Comparison of ENCODE assay signal across 1 cellular context in the genomic region with DNA sequence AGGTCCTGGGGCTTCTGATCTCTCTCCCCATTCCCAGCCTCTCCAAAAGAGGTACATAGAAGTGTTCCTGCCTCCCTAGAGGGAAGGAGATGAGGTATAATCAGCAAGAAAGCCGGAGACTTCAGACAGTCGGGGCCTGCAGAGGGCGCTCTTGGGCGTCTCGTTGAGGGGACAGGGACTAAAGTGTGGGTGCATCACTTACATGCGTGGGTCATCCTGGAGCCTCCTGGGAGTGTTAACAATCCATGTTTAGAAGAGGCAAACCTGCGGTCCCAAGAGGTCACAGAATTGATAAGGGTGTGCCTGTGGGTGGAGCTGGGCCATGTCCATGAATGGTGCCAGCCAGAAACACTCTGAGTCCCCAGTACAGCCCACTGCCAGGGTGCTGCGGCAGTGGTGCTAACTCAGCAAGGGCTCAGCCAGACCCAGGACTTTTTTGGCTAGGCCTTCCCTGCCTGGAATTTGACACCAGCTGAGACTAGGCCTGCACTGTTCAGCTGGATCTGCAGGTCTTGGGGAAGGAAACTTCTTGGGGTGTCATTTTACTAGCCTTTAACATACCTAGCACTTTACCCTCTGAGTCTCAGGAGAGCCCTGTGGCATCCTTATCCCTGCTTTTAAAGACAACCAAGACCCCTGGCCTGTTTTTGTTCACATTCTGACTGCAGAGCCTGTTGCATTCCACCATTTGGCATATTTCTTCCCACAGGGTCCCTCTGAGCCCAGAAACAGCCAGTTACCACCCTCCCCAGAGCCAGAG.
TF ChIP-seq lines count a peak whose summit lies in the region.

No MANE protein-coding gene starts in this region.

TF ChIP-seq in HEK293, 187 proteins besides CTCF, POLR2A, EP300 and RAD21 (continued from another document and continues in another):
- TF ChIP-seq, protein P1, sequence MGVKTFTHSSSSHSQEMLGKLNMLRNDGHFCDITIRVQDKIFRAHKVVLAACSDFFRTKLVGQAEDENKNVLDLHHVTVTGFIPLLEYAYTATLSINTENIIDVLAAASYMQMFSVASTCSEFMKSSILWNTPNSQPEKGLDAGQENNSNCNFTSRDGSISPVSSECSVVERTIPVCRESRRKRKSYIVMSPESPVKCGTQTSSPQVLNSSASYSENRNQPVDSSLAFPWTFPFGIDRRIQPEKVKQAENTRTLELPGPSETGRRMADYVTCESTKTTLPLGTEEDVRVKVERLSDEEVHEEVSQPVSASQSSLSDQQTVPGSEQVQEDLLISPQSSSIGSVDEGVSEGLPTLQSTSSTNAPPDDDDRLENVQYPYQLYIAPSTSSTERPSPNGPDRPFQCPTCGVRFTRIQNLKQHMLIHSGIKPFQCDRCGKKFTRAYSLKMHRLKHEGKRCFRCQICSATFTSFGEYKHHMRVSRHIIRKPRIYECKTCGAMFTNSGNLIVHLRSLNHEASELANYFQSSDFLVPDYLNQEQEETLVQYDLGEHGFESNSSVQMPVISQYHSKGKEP (tag by site-specific recombination; IDR thresholded peaks at IDR 0.05) = peak; percentile 23; the same call in 1 of the 2 replicates
- TF ChIP-seq ZNF426 (tag by site-specific recombination; IDR thresholded peaks at IDR 0.05) (no peak), ZNF555 (tag by site-specific recombination; conservative IDR thresholded peaks at IDR 0.05) (no peak), ZNF211 (tag by site-specific recombination; IDR thresholded peaks at IDR 0.05; ENCODE audit: low read depth) (no peak), ZNF529 (tag by site-specific recombination; IDR thresholded peaks at IDR 0.05; ENCODE audit: insufficient replicate concordance) (no peak), ZNF175 (tag by site-specific recombination; IDR thresholded peaks at IDR 0.05) (no peak), HOXD13 (CRISPR knock-in tag; IDR thresholded peaks at IDR 0.05; ENCODE audit: borderline replicate concordance) (no peak), ZNF169 (tag by site-specific recombination; IDR thresholded peaks at IDR 0.05) (no peak), IKZF3 (tag by site-specific recombination; IDR thresholded peaks at IDR 0.05) (peak; percentile 30; the same call in 1 of the 2 replicates), ZNF629 (tag by site-specific recombination; IDR thresholded peaks at IDR 0.05) (peak; percentile 40; the same call in 1 of the 2 replicates), ZNF121 (tag by site-specific recombination; IDR thresholded peaks at IDR 0.05) (no peak), ZNF747 (tag by site-specific recombination; IDR thresholded peaks at IDR 0.05) (no peak), ZBTB21 (tag by site-specific recombination; IDR thresholded peaks at IDR 0.05) (no peak), ZNF223 (tag by site-specific recombination; IDR thresholded peaks at IDR 0.05) (no peak), ZNF132 (tag by site-specific recombination; IDR thresholded peaks at IDR 0.05; ENCODE audit: borderline replicate concordance) (no peak), TRIM28 (IDR thresholded peaks at IDR 0.05; ENCODE audit: borderline replicate concordance, low read length) (no peak), TCF7L2 (IDR thresholded peaks at IDR 0.05; ENCODE audit: borderline replicate concordance, low read depth, low read length) (no peak), OSR2 (tag by site-specific recombination; IDR thresholded peaks at IDR 0.05) (no peak), ZIC2 (tag by site-specific recombination; IDR thresholded peaks at IDR 0.05) (0 out of 2 replicates have a peak, but pooled peaks have one; percentile 27), ZNF610 (tag by site-specific recombination; IDR thresholded peaks at IDR 0.05; ENCODE audit: borderline replicate concordance) (no peak), ZNF549 (tag by site-specific recombination; IDR thresholded peaks at IDR 0.05) (no peak), ZNF324 (tag by site-specific recombination; IDR thresholded peaks at IDR 0.05) (no peak), SP2 (tag by site-specific recombination; IDR thresholded peaks at IDR 0.05) (no peak), ZNF394 (tag by site-specific recombination; IDR thresholded peaks at IDR 0.05; ENCODE audit: borderline replicate concordance) (no peak), YY1 (tag by site-specific recombination; IDR thresholded peaks at IDR 0.05) (no peak), ZNF521 (tag by site-specific recombination; IDR thresholded peaks at IDR 0.05) (no peak), KLF1 (tag by site-specific recombination; IDR thresholded peaks at IDR 0.05) (no peak), ZNF221 (tag by site-specific recombination; IDR thresholded peaks at IDR 0.05; ENCODE audit: borderline replicate concordance) (no peak), ZNF302 (tag by site-specific recombination; IDR thresholded peaks at IDR 0.05; ENCODE audit: low read depth) (no peak), ZNF114 (tag by site-specific recombination; IDR thresholded peaks at IDR 0.05) (no peak), SCRT2 (tag by site-specific recombination; IDR thresholded peaks at IDR 0.05) (peak; percentile 92), ZFHX2 (tag by site-specific recombination; conservative IDR thresholded peaks at IDR 0.05) (peak; percentile 76), ZNF2 (tag by site-specific recombination; IDR thresholded peaks at IDR 0.05) (0 out of 2 replicates have a peak, but pooled peaks have one; percentile 68)
- TF ChIP-seq, protein P2, sequence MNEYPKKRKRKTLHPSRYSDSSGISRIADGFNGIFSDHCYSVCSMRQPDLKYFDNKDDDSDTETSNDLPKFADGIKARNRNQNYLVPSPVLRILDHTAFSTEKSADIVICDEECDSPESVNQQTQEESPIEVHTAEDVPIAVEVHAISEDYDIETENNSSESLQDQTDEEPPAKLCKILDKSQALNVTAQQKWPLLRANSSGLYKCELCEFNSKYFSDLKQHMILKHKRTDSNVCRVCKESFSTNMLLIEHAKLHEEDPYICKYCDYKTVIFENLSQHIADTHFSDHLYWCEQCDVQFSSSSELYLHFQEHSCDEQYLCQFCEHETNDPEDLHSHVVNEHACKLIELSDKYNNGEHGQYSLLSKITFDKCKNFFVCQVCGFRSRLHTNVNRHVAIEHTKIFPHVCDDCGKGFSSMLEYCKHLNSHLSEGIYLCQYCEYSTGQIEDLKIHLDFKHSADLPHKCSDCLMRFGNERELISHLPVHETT (tag by site-specific recombination; IDR thresholded peaks at IDR 0.05) = no peak
- TF ChIP-seq, protein P3, sequence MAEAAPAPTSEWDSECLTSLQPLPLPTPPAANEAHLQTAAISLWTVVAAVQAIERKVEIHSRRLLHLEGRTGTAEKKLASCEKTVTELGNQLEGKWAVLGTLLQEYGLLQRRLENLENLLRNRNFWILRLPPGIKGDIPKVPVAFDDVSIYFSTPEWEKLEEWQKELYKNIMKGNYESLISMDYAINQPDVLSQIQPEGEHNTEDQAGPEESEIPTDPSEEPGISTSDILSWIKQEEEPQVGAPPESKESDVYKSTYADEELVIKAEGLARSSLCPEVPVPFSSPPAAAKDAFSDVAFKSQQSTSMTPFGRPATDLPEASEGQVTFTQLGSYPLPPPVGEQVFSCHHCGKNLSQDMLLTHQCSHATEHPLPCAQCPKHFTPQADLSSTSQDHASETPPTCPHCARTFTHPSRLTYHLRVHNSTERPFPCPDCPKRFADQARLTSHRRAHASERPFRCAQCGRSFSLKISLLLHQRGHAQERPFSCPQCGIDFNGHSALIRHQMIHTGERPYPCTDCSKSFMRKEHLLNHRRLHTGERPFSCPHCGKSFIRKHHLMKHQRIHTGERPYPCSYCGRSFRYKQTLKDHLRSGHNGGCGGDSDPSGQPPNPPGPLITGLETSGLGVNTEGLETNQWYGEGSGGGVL (tag by site-specific recombination; IDR thresholded peaks at IDR 0.05) = no peak
- TF ChIP-seq, protein P4, sequence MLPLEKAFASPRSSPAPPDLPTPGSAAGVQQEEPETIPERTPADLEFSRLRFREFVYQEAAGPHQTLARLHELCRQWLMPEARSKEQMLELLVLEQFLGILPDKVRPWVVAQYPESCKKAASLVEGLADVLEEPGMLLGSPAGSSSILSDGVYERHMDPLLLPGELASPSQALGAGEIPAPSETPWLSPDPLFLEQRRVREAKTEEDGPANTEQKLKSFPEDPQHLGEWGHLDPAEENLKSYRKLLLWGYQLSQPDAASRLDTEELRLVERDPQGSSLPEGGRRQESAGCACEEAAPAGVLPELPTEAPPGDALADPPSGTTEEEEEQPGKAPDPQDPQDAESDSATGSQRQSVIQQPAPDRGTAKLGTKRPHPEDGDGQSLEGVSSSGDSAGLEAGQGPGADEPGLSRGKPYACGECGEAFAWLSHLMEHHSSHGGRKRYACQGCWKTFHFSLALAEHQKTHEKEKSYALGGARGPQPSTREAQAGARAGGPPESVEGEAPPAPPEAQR (tag by site-specific recombination; IDR thresholded peaks at IDR 0.05) = no peak
- TF ChIP-seq, protein P5, sequence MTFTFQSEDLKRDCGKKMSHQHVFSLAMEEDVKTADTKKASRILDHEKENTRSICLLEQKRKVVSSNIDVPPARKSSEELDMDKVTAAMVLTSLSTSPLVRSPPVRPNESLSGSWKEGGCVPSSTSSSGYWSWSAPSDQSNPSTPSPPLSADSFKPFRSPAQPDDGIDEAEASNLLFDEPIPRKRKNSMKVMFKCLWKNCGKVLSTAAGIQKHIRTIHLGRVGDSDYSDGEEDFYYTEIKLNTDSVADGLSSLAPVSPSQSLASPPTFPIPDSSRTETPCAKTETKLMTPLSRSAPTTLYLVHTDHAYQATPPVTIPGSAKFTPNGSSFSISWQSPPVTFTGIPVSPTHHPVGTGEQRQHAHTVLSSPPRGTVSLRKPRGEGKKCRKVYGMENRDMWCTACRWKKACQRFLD (tag by site-specific recombination; IDR thresholded peaks at IDR 0.05) = no peak
- TF ChIP-seq, protein P6, sequence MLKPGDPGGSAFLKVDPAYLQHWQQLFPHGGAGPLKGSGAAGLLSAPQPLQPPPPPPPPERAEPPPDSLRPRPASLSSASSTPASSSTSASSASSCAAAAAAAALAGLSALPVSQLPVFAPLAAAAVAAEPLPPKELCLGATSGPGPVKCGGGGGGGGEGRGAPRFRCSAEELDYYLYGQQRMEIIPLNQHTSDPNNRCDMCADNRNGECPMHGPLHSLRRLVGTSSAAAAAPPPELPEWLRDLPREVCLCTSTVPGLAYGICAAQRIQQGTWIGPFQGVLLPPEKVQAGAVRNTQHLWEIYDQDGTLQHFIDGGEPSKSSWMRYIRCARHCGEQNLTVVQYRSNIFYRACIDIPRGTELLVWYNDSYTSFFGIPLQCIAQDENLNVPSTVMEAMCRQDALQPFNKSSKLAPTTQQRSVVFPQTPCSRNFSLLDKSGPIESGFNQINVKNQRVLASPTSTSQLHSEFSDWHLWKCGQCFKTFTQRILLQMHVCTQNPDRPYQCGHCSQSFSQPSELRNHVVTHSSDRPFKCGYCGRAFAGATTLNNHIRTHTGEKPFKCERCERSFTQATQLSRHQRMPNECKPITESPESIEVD (tag by site-specific recombination; IDR thresholded peaks at IDR 0.05) = no peak
- TF ChIP-seq, protein P7, sequence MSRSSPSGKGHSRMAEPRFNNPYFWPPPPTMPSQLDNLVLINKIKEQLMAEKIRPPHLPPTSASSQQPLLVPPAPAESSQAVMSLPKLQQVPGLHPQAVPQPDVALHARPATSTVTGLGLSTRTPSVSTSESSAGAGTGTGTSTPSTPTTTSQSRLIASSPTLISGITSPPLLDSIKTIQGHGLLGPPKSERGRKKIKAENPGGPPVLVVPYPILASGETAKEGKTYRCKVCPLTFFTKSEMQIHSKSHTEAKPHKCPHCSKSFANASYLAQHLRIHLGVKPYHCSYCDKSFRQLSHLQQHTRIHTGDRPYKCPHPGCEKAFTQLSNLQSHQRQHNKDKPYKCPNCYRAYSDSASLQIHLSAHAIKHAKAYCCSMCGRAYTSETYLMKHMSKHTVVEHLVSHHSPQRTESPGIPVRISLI (tag by site-specific recombination; IDR thresholded peaks at IDR 0.05) = no peak
- TF ChIP-seq, protein P8, sequence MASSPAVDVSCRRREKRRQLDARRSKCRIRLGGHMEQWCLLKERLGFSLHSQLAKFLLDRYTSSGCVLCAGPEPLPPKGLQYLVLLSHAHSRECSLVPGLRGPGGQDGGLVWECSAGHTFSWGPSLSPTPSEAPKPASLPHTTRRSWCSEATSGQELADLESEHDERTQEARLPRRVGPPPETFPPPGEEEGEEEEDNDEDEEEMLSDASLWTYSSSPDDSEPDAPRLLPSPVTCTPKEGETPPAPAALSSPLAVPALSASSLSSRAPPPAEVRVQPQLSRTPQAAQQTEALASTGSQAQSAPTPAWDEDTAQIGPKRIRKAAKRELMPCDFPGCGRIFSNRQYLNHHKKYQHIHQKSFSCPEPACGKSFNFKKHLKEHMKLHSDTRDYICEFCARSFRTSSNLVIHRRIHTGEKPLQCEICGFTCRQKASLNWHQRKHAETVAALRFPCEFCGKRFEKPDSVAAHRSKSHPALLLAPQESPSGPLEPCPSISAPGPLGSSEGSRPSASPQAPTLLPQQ (tag by site-specific recombination; IDR thresholded peaks at IDR 0.05) = 0 out of 2 replicates have a peak, but pooled peaks have one; percentile 9
- TF ChIP-seq, protein P9, sequence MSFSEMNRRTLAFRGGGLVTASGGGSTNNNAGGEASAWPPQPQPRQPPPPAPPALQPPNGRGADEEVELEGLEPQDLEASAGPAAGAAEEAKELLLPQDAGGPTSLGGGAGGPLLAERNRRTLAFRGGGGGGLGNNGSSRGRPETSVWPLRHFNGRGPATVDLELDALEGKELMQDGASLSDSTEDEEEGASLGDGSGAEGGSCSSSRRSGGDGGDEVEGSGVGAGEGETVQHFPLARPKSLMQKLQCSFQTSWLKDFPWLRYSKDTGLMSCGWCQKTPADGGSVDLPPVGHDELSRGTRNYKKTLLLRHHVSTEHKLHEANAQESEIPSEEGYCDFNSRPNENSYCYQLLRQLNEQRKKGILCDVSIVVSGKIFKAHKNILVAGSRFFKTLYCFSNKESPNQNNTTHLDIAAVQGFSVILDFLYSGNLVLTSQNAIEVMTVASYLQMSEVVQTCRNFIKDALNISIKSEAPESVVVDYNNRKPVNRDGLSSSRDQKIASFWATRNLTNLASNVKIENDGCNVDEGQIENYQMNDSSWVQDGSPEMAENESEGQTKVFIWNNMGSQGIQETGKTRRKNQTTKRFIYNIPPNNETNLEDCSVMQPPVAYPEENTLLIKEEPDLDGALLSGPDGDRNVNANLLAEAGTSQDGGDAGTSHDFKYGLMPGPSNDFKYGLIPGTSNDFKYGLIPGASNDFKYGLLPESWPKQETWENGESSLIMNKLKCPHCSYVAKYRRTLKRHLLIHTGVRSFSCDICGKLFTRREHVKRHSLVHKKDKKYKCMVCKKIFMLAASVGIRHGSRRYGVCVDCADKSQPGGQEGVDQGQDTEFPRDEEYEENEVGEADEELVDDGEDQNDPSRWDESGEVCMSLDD (tag by site-specific recombination; IDR thresholded peaks at IDR 0.05) = no peak
- TF ChIP-seq, protein P10, sequence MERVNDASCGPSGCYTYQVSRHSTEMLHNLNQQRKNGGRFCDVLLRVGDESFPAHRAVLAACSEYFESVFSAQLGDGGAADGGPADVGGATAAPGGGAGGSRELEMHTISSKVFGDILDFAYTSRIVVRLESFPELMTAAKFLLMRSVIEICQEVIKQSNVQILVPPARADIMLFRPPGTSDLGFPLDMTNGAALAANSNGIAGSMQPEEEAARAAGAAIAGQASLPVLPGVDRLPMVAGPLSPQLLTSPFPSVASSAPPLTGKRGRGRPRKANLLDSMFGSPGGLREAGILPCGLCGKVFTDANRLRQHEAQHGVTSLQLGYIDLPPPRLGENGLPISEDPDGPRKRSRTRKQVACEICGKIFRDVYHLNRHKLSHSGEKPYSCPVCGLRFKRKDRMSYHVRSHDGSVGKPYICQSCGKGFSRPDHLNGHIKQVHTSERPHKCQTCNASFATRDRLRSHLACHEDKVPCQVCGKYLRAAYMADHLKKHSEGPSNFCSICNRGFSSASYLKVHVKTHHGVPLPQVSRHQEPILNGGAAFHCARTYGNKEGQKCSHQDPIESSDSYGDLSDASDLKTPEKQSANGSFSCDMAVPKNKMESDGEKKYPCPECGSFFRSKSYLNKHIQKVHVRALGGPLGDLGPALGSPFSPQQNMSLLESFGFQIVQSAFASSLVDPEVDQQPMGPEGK (tag by site-specific recombination; IDR thresholded peaks at IDR 0.05) = peak; percentile 25; the same call in 1 of the 2 replicates
